In the genomic region with DNA sequence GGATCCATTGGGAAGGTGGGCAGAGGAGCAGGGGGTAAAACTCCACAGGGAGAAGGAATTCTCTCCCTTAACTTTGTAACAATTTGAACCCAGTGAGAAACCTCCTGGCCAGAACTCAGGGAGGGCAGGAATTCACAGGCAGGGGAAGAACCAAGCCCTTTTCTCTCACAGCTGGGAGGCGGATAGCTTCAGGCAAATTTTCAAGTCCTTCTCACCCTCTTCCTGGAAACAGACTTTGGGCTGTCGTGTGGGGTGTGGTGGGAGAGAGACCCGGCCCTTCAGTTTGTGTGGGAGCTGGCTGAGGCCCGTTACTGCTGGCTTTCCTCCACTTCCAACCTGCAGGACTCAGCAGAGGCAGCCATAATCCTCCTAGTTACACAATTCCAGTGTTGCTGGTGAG, we compare ENCODE assay signal across 28 cellular contexts.
DNase-seq lines count a peak whose midpoint lies in the region; ATAC-seq and TF ChIP-seq lines count a peak whose summit lies in the region.
"Had no signal": no experiment of that assay in that cellular context is flagged by ENCODE, and none has a peak within 500 bp of the region (broad histone marks: within the 10 kb centered on the region; RNA-seq: fewer than 3 reads in every experiment).

No MANE protein-coding gene starts in this region.

- H3K9me3 ChIP-seq in endodermal cell (ENCODE audit: control insufficient read depth, low read length) (no peaks in the 10 kb centered on the region), mesenchymal stem cell (ENCODE audit: control insufficient read depth, low read length) (no peaks in the 10 kb centered on the region)
- H3K9me3 ChIP-seq: pancreas, right lobe of liver, upper lobe of right lung had no signal

- no peak overlapping the region for H2AK5ac ChIP-seq in mesenchymal stem cell (ENCODE audit: low read length, severe bottlenecking)

- no peak overlapping the region for H3K27ac ChIP-seq in endodermal cell (ENCODE audit: low read depth, low read length)
- H3K27ac ChIP-seq in mesenchymal stem cell (ENCODE audit: low read length, poor library complexity, severe bottlenecking): no peak overlapping the region
- H3K27ac ChIP-seq: epithelial cell of prostate, pancreas, right lobe of liver, upper lobe of right lung had no signal

- no peaks in the 10 kb centered on the region for H3K9me3 Mint-ChIP-seq in endodermal cell
- H3K9me3 Mint-ChIP-seq: activated CD4-positive, alpha-beta memory T cell treated with anti-CD3 and anti-CD28 coated beads for 36 hours; dendritic cell treated with granulocyte-macrophage colony-stimulating factor and Interleukin-4, amounts not matched to agents 40 ng/mL and 50 ng/mL, for 4 days; T-helper 2 cell treated with Interferon-gamma antibody and Interleukin-4, amounts not matched to agents 5 μg/mL and 100 μg/mL, for 36 hours had no signal

- H2AFZ ChIP-seq in mesenchymal stem cell (ENCODE audit: low read depth, low read length): peak overlapping the region; percentile 39

- no peak overlapping the region for H2BK12ac ChIP-seq in mesenchymal stem cell (ENCODE audit: low read length in 2 of 2)

- H3K4me3 ChIP-seq in endodermal cell (ENCODE audit: low read length) (no peak overlapping the region), mesenchymal stem cell (ENCODE audit: insufficient read depth in 1 of 2, low read depth in 1 of 2, low read length in 2 of 2) (no peak overlapping the region)
- H3K4me3 ChIP-seq: lung, pancreas, right lobe of liver, upper lobe of right lung had no signal

- H4K8ac ChIP-seq in mesenchymal stem cell (ENCODE audit: low read length): no peak overlapping the region

- H2BK15ac ChIP-seq in mesenchymal stem cell (ENCODE audit: low read depth, poor library complexity, severe bottlenecking): no peak overlapping the region

- no peak for TF ChIP-seq CTCF in endodermal cell (conservative IDR thresholded peaks at IDR 0.05)

- H3K9ac ChIP-seq in endodermal cell (ENCODE audit: extremely low read depth, low read length, poor library complexity, severe bottlenecking) (no peak overlapping the region), mesenchymal stem cell (ENCODE audit: low read length) (peak overlapping the region; percentile 24)

- H3K4ac ChIP-seq in mesenchymal stem cell (ENCODE audit: low read depth in 1 of 2, low read length in 2 of 2): no peak overlapping the region

- no peaks in the 10 kb centered on the region for H3K79me1 ChIP-seq in mesenchymal stem cell (replicated peaks; ENCODE audit: low read length, poor library complexity, severe bottlenecking)

- ATAC-seq in Right ventricle myocardium superior (ENCODE audit: poor library complexity): peak; percentile 92
- ATAC-seq: right lobe of liver, upper lobe of right lung had no signal

- H3K4me2 ChIP-seq in mesenchymal stem cell (ENCODE audit: low read length, poor library complexity, severe bottlenecking): no peak overlapping the region

- H3K36me3 Mint-ChIP-seq in endodermal cell (ENCODE audit: low read depth): no peaks in the 10 kb centered on the region
- H3K36me3 Mint-ChIP-seq: activated CD4-positive, alpha-beta memory T cell treated with anti-CD3 and anti-CD28 coated beads for 36 hours; CD8-positive, alpha-beta memory T cell had no signal

- H3K18ac ChIP-seq in mesenchymal stem cell (ENCODE audit: low read depth in 1 of 2, low read length in 2 of 2): no peak overlapping the region

- H3K4me1 ChIP-seq in endodermal cell (ENCODE audit: control insufficient read depth, insufficient read depth, low read length): peaks cover 3% of the 10 kb centered on the region
- H3K4me1 ChIP-seq in mesenchymal stem cell (ENCODE audit: control insufficient read depth, insufficient read depth, low read depth, low read length): no peaks in the 10 kb centered on the region
- H3K4me1 ChIP-seq: pancreas, right lobe of liver, upper lobe of right lung had no signal

- no peak overlapping the region for H3K4me3 Mint-ChIP-seq in endodermal cell
- H3K4me3 Mint-ChIP-seq: activated CD4-positive, alpha-beta memory T cell treated with anti-CD3 and anti-CD28 coated beads for 36 hours; CD8-positive, alpha-beta memory T cell; dendritic cell treated with granulocyte-macrophage colony-stimulating factor and Interleukin-4, amounts not matched to agents 40 ng/mL and 50 ng/mL, for 4 days; T-helper 2 cell treated with Interferon-gamma antibody and Interleukin-4, amounts not matched to agents 5 μg/mL and 100 μg/mL, for 36 hours had no signal

- DNase-seq in Right ventricle myocardium superior (peak; percentile 66), cardiac septum (ENCODE audit: low spot score) (no peak), endodermal cell (peak; percentile 63), mesenchymal stem cell (no peak), DMS53 treated with DMSO at 0.1 percent for 48 hours (lab: John Stamatoyannopoulos, UW; ENCODE audit: unreplicated experiment) (no peak), NCI-H524 treated with DMSO at 0.1 percent for 48 hours (lab: John Stamatoyannopoulos, UW) (no peak), cerebellum (ENCODE audit: low spot score) (no peak)
- no peak for DNase-seq in effector CD4-positive, alpha-beta T cell
- DNase-seq: activated CD4-positive, alpha-beta memory T cell treated with anti-CD3 and anti-CD28 coated beads for 36 hours; activated CD4-positive, CD25-positive, alpha-beta regulatory T cell; activated gamma-delta T cell treated with Interleukin-2 at 50 U/mL for 16 hours; activated T-cell treated with anti-CD3 and anti-CD28 coated beads for 4 hours; CD8-positive, alpha-beta memory T cell; DMS79 treated with DMSO at 0.1 percent for 48 hours; foreskin melanocyte; islet precursor cell; Kasumi-1; NCI-H1105 treated with DMSO at 0.1 percent for 48 hours; NCI-H2029 treated with DMSO at 0.1 percent for 48 hours; NCI-H510A; NK-92 treated with Interleukin-12 subunit alpha and Interleukin-12 subunit beta, amount 100 ng/mL, for 24 hours; pancreas; right lobe of liver; upper lobe of right lung had no signal

- 69% methylated on average over 4 of the region's 4 CpGs; no CpG with 5 or more reads in 1 of the 2 experiments for WGBS in endodermal cell (ENCODE audit: insufficient coverage in 1 of 2, insufficient read length in 1 of 2), 2 experiments
- WGBS in mesenchymal stem cell: 63% methylated on average over 3 of the region's 4 CpGs

- H3K27me3 Mint-ChIP-seq in endodermal cell (ENCODE audit: insufficient read depth): no peaks in the 10 kb centered on the region
- H3K27me3 Mint-ChIP-seq: activated CD4-positive, alpha-beta memory T cell treated with anti-CD3 and anti-CD28 coated beads for 36 hours; dendritic cell treated with granulocyte-macrophage colony-stimulating factor and Interleukin-4, amounts not matched to agents 40 ng/mL and 50 ng/mL, for 4 days had no signal

- no peak overlapping the region for H4K91ac ChIP-seq in mesenchymal stem cell (ENCODE audit: low read length)

- H3K23ac ChIP-seq in mesenchymal stem cell (ENCODE audit: low read length in 2 of 2): no peak overlapping the region

- no peak overlapping the region for H2BK5ac ChIP-seq in mesenchymal stem cell (ENCODE audit: low read depth, low read length, poor library complexity, severe bottlenecking)

- no peak overlapping the region for H3K14ac ChIP-seq in mesenchymal stem cell (ENCODE audit: low read length in 2 of 2)

- no peaks in the 10 kb centered on the region for H3K27me3 ChIP-seq in endodermal cell (ENCODE audit: control insufficient read depth, insufficient read depth, low read length, poor library complexity, severe bottlenecking)
- no peaks in the 10 kb centered on the region for H3K27me3 ChIP-seq in mesenchymal stem cell (ENCODE audit: control insufficient read depth in 1 of 2, insufficient read depth in 1 of 2, low read length in 2 of 2)
- H3K27me3 ChIP-seq: pancreas, right lobe of liver, upper lobe of right lung had no signal

- peaks cover 9% of the 10 kb centered on the region for H3K4me1 Mint-ChIP-seq in endodermal cell
- H3K4me1 Mint-ChIP-seq: CD8-positive, alpha-beta memory T cell had no signal

- no peaks in the 10 kb centered on the region for H3K36me3 ChIP-seq in endodermal cell (ENCODE audit: control insufficient read depth, insufficient read depth, low read length)
- H3K36me3 ChIP-seq in mesenchymal stem cell (ENCODE audit: control insufficient read depth in 1 of 2, insufficient read depth in 2 of 2, low read depth in 1 of 2, low read length in 2 of 2): no peaks in the 10 kb centered on the region
- H3K36me3 ChIP-seq: pancreas, right lobe of liver, upper lobe of right lung had no signal

- no peak overlapping the region for H2BK120ac ChIP-seq in mesenchymal stem cell (ENCODE audit: low read depth, low read length)

- H3K27ac Mint-ChIP-seq in endodermal cell: peak overlapping the region; percentile 15
- H3K27ac Mint-ChIP-seq: activated CD4-positive, alpha-beta memory T cell treated with anti-CD3 and anti-CD28 coated beads for 36 hours; CD8-positive, alpha-beta memory T cell; dendritic cell treated with granulocyte-macrophage colony-stimulating factor and Interleukin-4, amounts not matched to agents 40 ng/mL and 50 ng/mL, for 4 days; T-helper 2 cell treated with Interferon-gamma antibody and Interleukin-4, amounts not matched to agents 5 μg/mL and 100 μg/mL, for 36 hours had no signal

- intact Hi-C loops in Right ventricle myocardium superior (cut with DNase I) (no loop called here), cardiac septum (cut with DNase I) (no loop called here)

Comparison
In these comparisons a context has a peak if more than half of its experiments do, and no peak if none do; other contexts are left out.
1. DNase-seq: peak in Right ventricle myocardium superior (single experiment) and endodermal cell (single experiment); none in cardiac septum (single experiment), mesenchymal stem cell (single experiment), DMS53 treated with DMSO at 0.1 percent for 48 hours (single experiment), effector CD4-positive, alpha-beta T cell (single experiment), NCI-H524 treated with DMSO at 0.1 percent for 48 hours (single experiment) and cerebellum (single experiment).